9 cellular contexts compared by ENCODE assay signal in the genomic region with DNA sequence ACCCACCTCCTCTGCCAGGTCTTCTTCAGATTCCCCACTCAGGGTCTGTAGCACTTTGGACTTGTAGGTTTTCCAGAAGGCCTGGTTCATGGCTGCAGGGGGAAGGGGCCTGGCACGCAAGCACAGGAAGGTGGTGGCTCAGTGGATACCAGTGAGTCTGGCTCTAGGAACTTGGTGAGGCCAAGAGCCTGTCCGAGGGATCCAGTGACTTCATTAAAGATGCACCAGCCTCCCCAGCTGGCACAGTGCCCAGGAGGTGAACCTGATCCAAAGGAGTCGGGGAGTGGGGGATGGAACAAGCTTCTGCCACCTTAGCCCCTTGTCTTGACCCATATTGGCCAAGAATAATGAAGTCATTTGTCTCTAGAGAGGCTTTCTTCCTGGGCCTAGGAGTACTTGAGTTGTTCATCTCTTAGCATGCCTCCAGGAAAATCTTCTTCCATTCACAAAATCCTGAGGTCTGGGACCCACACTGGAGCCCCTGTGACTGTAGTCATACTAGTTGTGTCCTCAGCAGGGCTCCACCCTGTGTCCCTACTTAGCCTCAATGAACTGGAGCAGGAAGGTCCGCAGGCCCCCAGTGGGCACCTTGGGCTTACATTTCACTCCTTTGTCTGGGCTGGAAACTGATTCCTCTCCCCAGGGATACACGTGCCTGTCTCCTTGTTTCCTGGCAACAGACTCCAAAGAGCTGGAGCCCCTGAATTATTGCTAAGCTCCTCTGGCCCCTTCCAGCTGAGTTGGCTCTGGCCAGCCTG. TPM values are rescaled to one million over a fixed set of nuclear protein-coding genes. Genes with fewer than 3 reads are reported as not detected.
A peak's percentile ranks its signal among the peaks of the same experiment; 100 is the strongest.
DNase-seq lines count a peak whose midpoint lies in the region; ATAC-seq and TF ChIP-seq lines count a peak whose summit lies in the region.
"Had no signal": no experiment of that assay in that cellular context is flagged by ENCODE, and none has a peak within 500 bp of the region (broad histone marks: within the 10 kb centered on the region; RNA-seq: fewer than 3 reads in every experiment).

Gene C1orf232, minus strand, starts transcription at position 554 of the 758 bp plus-strand sequence. Its CDS starts 464 bp downstream, at position 90.

- H3K27me3 Mint-ChIP-seq in activated naive CD8-positive, alpha-beta T cell, result no peaks in the 10 kb centered on the region

- H4K20me1 ChIP-seq in BLaER1, result no peaks in the 10 kb centered on the region
- H4K20me1 ChIP-seq in Karpas-422 (ENCODE audit: insufficient read depth, low read depth, low read length), result no peaks in the 10 kb centered on the region; the same call in 1 of the 2 replicates

- H3K27ac ChIP-seq in BLaER1 (peak within 1 kb of the TSS; percentile 92), Karpas-422 (ENCODE audit: low read length) (no peak within 1 kb of the TSS; the same call in 1 of the 2 replicates), suprapubic skin (peak within 1 kb of the TSS; percentile 4)

- H3K9me3 Mint-ChIP-seq in activated naive CD8-positive, alpha-beta T cell (ENCODE audit: low read depth), result no peaks in the 10 kb centered on the region

- H3K4me1 ChIP-seq in BLaER1 (peaks cover 54% of the 10 kb centered on the region), Karpas-422 (ENCODE audit: low read length) (peaks cover 15% of the 10 kb centered on the region), suprapubic skin (peaks cover 30% of the 10 kb centered on the region)

- no peak for TF ChIP-seq CTCF in kidney epithelial cell (IDR thresholded peaks at IDR 0.05; ENCODE audit: insufficient read depth, low read length, poor library complexity, severe bottlenecking)
- TF ChIP-seq CTCF in suprapubic skin (IDR thresholded peaks at IDR 0.05), result no peak

- WGBS in suprapubic skin, result 73% methylated on average over 4 of the region's 5 CpGs

- H3K79me2 ChIP-seq in Karpas-422 (ENCODE audit: low read length), result peaks cover 18% of the 10 kb centered on the region

- peak within 1 kb of the TSS; percentile 84 for H3K27ac Mint-ChIP-seq in activated naive CD8-positive, alpha-beta T cell

- H3K4me1 Mint-ChIP-seq in activated naive CD8-positive, alpha-beta T cell (ENCODE audit: low read depth), result peaks cover 12% of the 10 kb centered on the region

- H3K36me3 Mint-ChIP-seq in activated naive CD8-positive, alpha-beta T cell, result no peaks in the 10 kb centered on the region

- peaks cover 14% of the 10 kb centered on the region for H3K36me3 ChIP-seq in BLaER1
- H3K36me3 ChIP-seq in Karpas-422 (ENCODE audit: insufficient read depth, low read length), result 0 out of 2 replicates have a peak, but pooled peaks cover 9% of the 10 kb centered on the region
- no peaks in the 10 kb centered on the region for H3K36me3 ChIP-seq in kidney epithelial cell (ENCODE audit: control insufficient read depth, insufficient read depth, low read length)
- peaks cover 3% of the 10 kb centered on the region for H3K36me3 ChIP-seq in suprapubic skin

- TF ChIP-seq EP300 in suprapubic skin (IDR thresholded peaks at IDR 0.05), result no peak

- TF ChIP-seq POLR2A in suprapubic skin (IDR thresholded peaks at IDR 0.05), result no peak

- H2AFZ ChIP-seq in Karpas-422 (ENCODE audit: low read length), result peak within 1 kb of the TSS; percentile 69; the same call in 1 of the 2 replicates

- no peaks in the 10 kb centered on the region for H3K9me3 ChIP-seq in BLaER1
- no peaks in the 10 kb centered on the region for H3K9me3 ChIP-seq in Karpas-422 (ENCODE audit: low read length)
- no peaks in the 10 kb centered on the region for H3K9me3 ChIP-seq in suprapubic skin

- ATAC-seq in GM18498 (IDR thresholded peaks at IDR 0.05; ENCODE audit: unreplicated experiment) (no peak), GM18867 (IDR thresholded peaks at IDR 0.05; ENCODE audit: unreplicated experiment) (no peak)

- H3K27me3 ChIP-seq in BLaER1 (no peaks in the 10 kb centered on the region), Karpas-422 (ENCODE audit: low read length) (no peaks in the 10 kb centered on the region), kidney epithelial cell (ENCODE audit: control insufficient read depth, insufficient read depth, low read length) (peaks cover 5% of the 10 kb centered on the region), suprapubic skin (no peaks in the 10 kb centered on the region)

- no peaks in the 10 kb centered on the region for H3K9me2 ChIP-seq in Karpas-422 (replicated peaks; ENCODE audit: insufficient read depth, low read length)

- peak within 1 kb of the TSS; percentile 93 for H3K4me3 ChIP-seq in BLaER1
- peak within 1 kb of the TSS; percentile 99 for H3K4me3 ChIP-seq in Karpas-422 (ENCODE audit: low read length)
- peak within 1 kb of the TSS; percentile 76 for H3K4me3 ChIP-seq in kidney epithelial cell (ENCODE audit: low read depth, low read length)
- peak within 1 kb of the TSS; percentile 90 for H3K4me3 ChIP-seq in suprapubic skin

- H3K9ac ChIP-seq in BLaER1 (peak within 1 kb of the TSS; percentile 92), Karpas-422 (ENCODE audit: low read length) (peak within 1 kb of the TSS; percentile 97)

- H3K4me3 Mint-ChIP-seq in activated naive CD8-positive, alpha-beta T cell, result peak within 1 kb of the TSS; percentile 95

- H3K4me2 ChIP-seq in BLaER1, result peak within 1 kb of the TSS; percentile 90
- H3K4me2 ChIP-seq in Karpas-422 (ENCODE audit: low read depth, low read length, poor library complexity, severe bottlenecking), result peak within 1 kb of the TSS; percentile 91

- DNase-seq in Karpas-422 (no peak), kidney epithelial cell (ENCODE audit: low read depth) (no peak), suprapubic skin (ENCODE audit: low spot score in 2 of 2) (no peak), SKM-1 (lab: John Stamatoyannopoulos, UW; ENCODE audit: unreplicated experiment) (no peak)

RNA-seq across cellular contexts. Expression of gene C1orf232, which starts in this region (rescaled TPM):
- not detected in 2 replicates for total RNA-seq in Karpas-422 (2014; rRNA removed; shearing (Covaris generic); ENCODE audit: low replicate concordance)
- total RNA-seq in kidney epithelial cell (not detected in 2 replicates), suprapubic skin (not detected)
- total RNA-seq: pulmonary artery endothelial cell had no signal
